18 cellular contexts compared by ENCODE assay signal in the genomic region with DNA sequence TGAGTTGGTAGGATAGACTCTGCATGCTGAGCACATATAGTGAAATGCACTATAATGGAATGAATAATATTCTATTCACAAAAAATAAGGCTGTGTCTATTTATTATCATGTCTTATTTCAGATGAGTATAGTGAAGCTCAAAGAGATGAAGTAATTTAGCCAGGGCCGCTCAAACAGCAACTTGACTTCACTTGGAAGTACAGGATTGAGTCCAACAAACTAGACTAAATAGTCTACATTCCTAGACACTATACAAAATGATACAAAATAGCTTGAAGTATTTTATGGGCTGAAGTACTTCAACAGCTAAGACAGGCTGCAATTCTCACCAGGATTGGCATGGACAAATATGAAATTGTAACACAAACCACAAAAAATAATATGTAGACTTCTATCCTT.
A peak's percentile ranks its signal among the peaks of the same experiment; 100 is the strongest.
DNase-seq lines count a peak whose midpoint lies in the region; ATAC-seq and TF ChIP-seq lines count a peak whose summit lies in the region.
"Had no signal": no experiment of that assay in that cellular context is flagged by ENCODE, and none has a peak within 500 bp of the region (broad histone marks: within the 10 kb centered on the region; RNA-seq: fewer than 3 reads in every experiment).

No MANE protein-coding gene starts in this region.

- POLR2A ChIA-PET in AG04449 (lab: Yijun Ruan, JAX) (interaction anchor here (0.6 kb wide), 1 partner anchor 14 kb away, joined by 4 read pairs; no protein-coding TSS in a partner anchor), IMR-90 (lab: Charles Lee; ENCODE audit: unreplicated experiment) (interaction anchor here (0.6 kb wide), 1 partner anchor 10 kb away, joined by 5 read pairs; no protein-coding TSS in a partner anchor), A673 (lab: Charles Lee; ENCODE audit: low non-redundant PET) (no interaction called here)

- H3K23ac ChIP-seq in IMR-90 (ENCODE audit: low read depth, low read length) (peak overlapping the region; percentile 37; the same call in 1 of the 2 replicates), mesenchymal stem cell (ENCODE audit: low read length in 2 of 2) (no peak overlapping the region)

- H3K27me3 ChIP-seq in IMR-90 (ENCODE audit: control insufficient read depth, insufficient read depth, low read length) (no peaks in the 10 kb centered on the region), mesenchymal stem cell (ENCODE audit: control insufficient read depth in 1 of 2, insufficient read depth in 1 of 2, low read length in 2 of 2) (no peaks in the 10 kb centered on the region), A673 (replicated peaks; ENCODE audit: insufficient read depth, low read depth, low read length, poor library complexity) (no peaks in the 10 kb centered on the region)

- no peak overlapping the region for H2BK12ac ChIP-seq in mesenchymal stem cell (ENCODE audit: low read length in 2 of 2)

- H3K4me2 ChIP-seq in IMR-90 (ENCODE audit: low read depth, low read length) (no peak overlapping the region), mesenchymal stem cell (ENCODE audit: low read length, poor library complexity, severe bottlenecking) (no peak overlapping the region)

- TF ChIP-seq CTCF in AG04449 (IDR thresholded peaks at IDR 0.05; ENCODE audit: insufficient read depth, low read length, missing control alignments) (no peak), IMR-90 (conservative IDR thresholded peaks at IDR 0.05; ENCODE audit: low read depth, low read length) (no peak), chondrocyte (IDR thresholded peaks at IDR 0.05) (no peak), A673 (conservative IDR thresholded peaks at IDR 0.05; ENCODE audit: low read depth, low read length) (no peak)

- peak; percentile 82 for ATAC-seq in IMR-90 (ENCODE audit: low read depth)
- ATAC-seq in HG02642 (IDR thresholded peaks at IDR 0.05; ENCODE audit: poor library complexity, unreplicated experiment), result no peak
- ATAC-seq: HepG2 had no signal

- H3K4ac ChIP-seq in IMR-90 (ENCODE audit: low read depth, low read length) (no peak overlapping the region), mesenchymal stem cell (ENCODE audit: low read depth in 1 of 2, low read length in 2 of 2) (no peak overlapping the region)

- H3K18ac ChIP-seq in IMR-90 (ENCODE audit: low read depth, low read length) (no peak overlapping the region), mesenchymal stem cell (ENCODE audit: low read depth in 1 of 2, low read length in 2 of 2) (no peak overlapping the region)

- TF ChIP-seq RAD21 in IMR-90 (IDR thresholded peaks at IDR 0.05; ENCODE audit: low read length), result no peak

- H4K8ac ChIP-seq in IMR-90 (ENCODE audit: low read depth in 2 of 2, low read length in 2 of 2) (no peak overlapping the region), mesenchymal stem cell (ENCODE audit: low read length) (no peak overlapping the region)

- no peak for TF ChIP-seq POLR2A in IMR-90 (IDR thresholded peaks at IDR 0.05; ENCODE audit: low read depth, low read length)

- no peak overlapping the region for H2BK20ac ChIP-seq in IMR-90 (ENCODE audit: low read depth, low read length)

- peaks cover 7% of the 10 kb centered on the region for H3K9me1 ChIP-seq in IMR-90 (ENCODE audit: insufficient read depth, low read length)

- H3K4me1 Mint-ChIP-seq in chondrocyte (ENCODE audit: low read depth), result peaks cover 50% of the 10 kb centered on the region
- H3K4me1 Mint-ChIP-seq: B cell had no signal

- H2BK5ac ChIP-seq in IMR-90 (ENCODE audit: low read depth, low read length, poor library complexity, severe bottlenecking) (peak overlapping the region; percentile 74), mesenchymal stem cell (ENCODE audit: low read depth, low read length, poor library complexity, severe bottlenecking) (no peak overlapping the region)

- peaks cover 34% of the 10 kb centered on the region for H4K20me1 ChIP-seq in IMR-90 (ENCODE audit: insufficient read depth, low read length)

- no peak overlapping the region for H3K4me3 ChIP-seq in AG04449 (ENCODE audit: low read depth, low read length)
- H3K4me3 ChIP-seq in IMR-90 (ENCODE audit: insufficient read depth, low read depth, low read length), result no peak overlapping the region
- H3K4me3 ChIP-seq in mesenchymal stem cell (ENCODE audit: insufficient read depth in 1 of 2, low read depth in 1 of 2, low read length in 2 of 2), result no peak overlapping the region
- H3K4me3 ChIP-seq in A673 (ENCODE audit: low read depth, low read length, poor library complexity, severe bottlenecking), result no peak overlapping the region
- H3K4me3 ChIP-seq: HAP-1 had no signal

- no peak overlapping the region for H3K56ac ChIP-seq in IMR-90 (ENCODE audit: extremely low read depth, insufficient read depth, low read length)

- H4K91ac ChIP-seq in IMR-90 (ENCODE audit: insufficient read depth, low read depth, low read length), result no peak overlapping the region
- H4K91ac ChIP-seq in mesenchymal stem cell (ENCODE audit: low read length), result no peak overlapping the region

- H3K4me3 Mint-ChIP-seq in chondrocyte (ENCODE audit: unreplicated experiment), result no peak overlapping the region
- H3K4me3 Mint-ChIP-seq: B cell; CD4-positive, alpha-beta T cell had no signal

- no TSS peak for BruUV-seq in IMR-90 (replicated peaks; lab: Mats Ljungman, UMichigan)
- BruUV-seq in A673 (replicated peaks; lab: Mats Ljungman, UMichigan), result no TSS peak

- DNase-seq in AG04449 (ENCODE audit: low read depth, low spot score) (peak; percentile 62), IMR-90 (peak; percentile 76), chondrocyte (ENCODE audit: low spot score) (no peak), mesenchymal stem cell (peak; percentile 69), activated T-cell treated with anti-CD3 and anti-CD28 coated beads for 4 hours (no peak), A673 (ENCODE audit: low spot score) (no peak), SKM-1 treated with dmso at 0.1 percent for 144 hours (lab: John Stamatoyannopoulos, UW; ENCODE audit: unreplicated experiment) (no peak)
- DNase-seq: C1 segment of cervical spinal cord; Calu3; CD4-positive, alpha-beta T cell; DMS 273 treated with DMSO at 0.1 percent for 48 hours; DMS79; GDM1 had no signal

- peaks cover 26 to 58% of the 10 kb centered on the region in 2 experiments; a peak in 3 of 4 replicates for H3K79me1 ChIP-seq in IMR-90 (ENCODE audit: low read depth in 1 of 2, low read length in 2 of 2)
- H3K79me1 ChIP-seq in mesenchymal stem cell (replicated peaks; ENCODE audit: low read length, poor library complexity, severe bottlenecking), result peaks cover 3% of the 10 kb centered on the region

- in situ Hi-C loops in IMR-90 (cut with MboI; ENCODE audit: low sequenced_read_pairs), result no loop called here

- H2AK9ac ChIP-seq in IMR-90 (replicated peaks; ENCODE audit: low read depth, low read length, poor library complexity), result no peak overlapping the region

- no peak overlapping the region for H3K27ac ChIP-seq in IMR-90 (ENCODE audit: insufficient read depth, low read length)
- no peak overlapping the region for H3K27ac ChIP-seq in mesenchymal stem cell (ENCODE audit: low read length, poor library complexity, severe bottlenecking)
- no peak overlapping the region for H3K27ac ChIP-seq in A673 (ENCODE audit: low read depth, low read length, poor library complexity, severe bottlenecking)
- H3K27ac ChIP-seq: 22Rv1 had no signal

- H4K5ac ChIP-seq in IMR-90 (ENCODE audit: low read depth, low read length), result no peak overlapping the region

- H2AFZ ChIP-seq in IMR-90 (replicated peaks; ENCODE audit: low read length, poor library complexity) (no peak overlapping the region), mesenchymal stem cell (ENCODE audit: low read depth, low read length) (no peak overlapping the region)

- no peaks in the 10 kb centered on the region for H3K27me3 Mint-ChIP-seq in chondrocyte (ENCODE audit: low read depth)

- WGBS in IMR-90 (ENCODE audit: extremely low coverage in 2 of 2, insufficient read length in 1 of 2), 2 experiments, result no CpG with 5 or more reads among the region's 1 CpG
- WGBS in mesenchymal stem cell, result no CpG with 5 or more reads among the region's 1 CpG

- peak overlapping the region; percentile 93 for H3K27ac Mint-ChIP-seq in chondrocyte (ENCODE audit: unreplicated experiment)
- H3K27ac Mint-ChIP-seq: B cell; CD4-positive, alpha-beta T cell had no signal

- H3K9me3 Mint-ChIP-seq in chondrocyte (ENCODE audit: low read depth), result no peaks in the 10 kb centered on the region

- H3K9ac ChIP-seq in IMR-90 (ENCODE audit: low read depth, low read length) (no peak overlapping the region), mesenchymal stem cell (ENCODE audit: low read length) (no peak overlapping the region)

- intact Hi-C loops in IMR-90 (cut with micrococcal nuclease) (no loop called here), A673 (cut with micrococcal nuclease; ENCODE audit: unreplicated experiment) (no loop called here)

- H3K14ac ChIP-seq in IMR-90 (replicated peaks; ENCODE audit: low read depth, low read length), result no peak overlapping the region
- no peak overlapping the region for H3K14ac ChIP-seq in mesenchymal stem cell (ENCODE audit: low read length in 2 of 2)

- H2AK5ac ChIP-seq in IMR-90 (ENCODE audit: low read depth, low read length) (no peak overlapping the region; the same call in 1 of the 2 replicates), mesenchymal stem cell (ENCODE audit: low read length, severe bottlenecking) (no peak overlapping the region)

- H3K9me3 ChIP-seq in IMR-90 (ENCODE audit: control insufficient read depth, insufficient read depth, low read length) (no peaks in the 10 kb centered on the region), mesenchymal stem cell (ENCODE audit: control insufficient read depth, low read length) (no peaks in the 10 kb centered on the region), A673 (ENCODE audit: low read depth, low read length, poor library complexity, severe bottlenecking) (no peaks in the 10 kb centered on the region)
- H3K9me3 ChIP-seq: HAP-1 had no signal

- H3K36me3 ChIP-seq in IMR-90 (ENCODE audit: control insufficient read depth, insufficient read depth, low read length), result no peaks in the 10 kb centered on the region
- peaks cover 7 to 11% of the 10 kb centered on the region in 2 experiments for H3K36me3 ChIP-seq in mesenchymal stem cell (ENCODE audit: control insufficient read depth in 1 of 2, insufficient read depth in 2 of 2, low read depth in 1 of 2, low read length in 2 of 2)
- H3K36me3 ChIP-seq in A673 (ENCODE audit: insufficient read depth, low read length, poor library complexity, severe bottlenecking), result no peaks in the 10 kb centered on the region
- H3K36me3 ChIP-seq: HAP-1 had no signal

- H2BK15ac ChIP-seq in IMR-90 (ENCODE audit: low read depth, low read length) (no peak overlapping the region), mesenchymal stem cell (ENCODE audit: low read depth, poor library complexity, severe bottlenecking) (no peak overlapping the region)

- H3K36me3 Mint-ChIP-seq in chondrocyte (ENCODE audit: low read depth), result peaks cover 4% of the 10 kb centered on the region

- H3K4me1 ChIP-seq in IMR-90 (ENCODE audit: control insufficient read depth, insufficient read depth, low read length) (no peaks in the 10 kb centered on the region), mesenchymal stem cell (ENCODE audit: control insufficient read depth, insufficient read depth, low read depth, low read length) (peaks cover 4% of the 10 kb centered on the region), A673 (ENCODE audit: insufficient read depth, low read length, poor library complexity, severe bottlenecking) (no peaks in the 10 kb centered on the region)
- H3K4me1 ChIP-seq: HAP-1 had no signal

- H2BK120ac ChIP-seq in IMR-90 (ENCODE audit: low read depth, low read length) (no peak overlapping the region), mesenchymal stem cell (ENCODE audit: low read depth, low read length) (no peak overlapping the region)

- CTCF ChIA-PET in AG04449 (lab: Yijun Ruan, JAX) (interaction anchor here (1.0 to 1.3 kb wide), 4 partner anchors 10 to 88 kb away, joined by 3 to 4 read pairs (median 3); no protein-coding TSS in a partner anchor), IMR-90 (lab: Yijun Ruan, JAX) (no interaction called here), A673 (lab: Charles Lee) (no interaction called here)

- dilution Hi-C loops in IMR-90 (cut with HindIII; ENCODE audit: low sequenced_read_pairs, unreplicated experiment), result no loop called here

Comparison
In these comparisons a context has a peak if more than half of its experiments do, and no peak if none do; other contexts are left out.
1. DNase-seq: peak in AG04449 (single experiment), IMR-90 (single experiment) and mesenchymal stem cell (single experiment); none in chondrocyte (single experiment), activated T-cell treated with anti-CD3 and anti-CD28 coated beads for 4 hours (single experiment), A673 (single experiment) and SKM-1 treated with dmso at 0.1 percent for 144 hours (single experiment).